25 cellular contexts compared by ENCODE assay signal in genomic region chr16:13343981-13344380, GRCh38.
DNase-seq lines count a peak whose midpoint lies in the region; ATAC-seq and TF ChIP-seq lines count a peak whose summit lies in the region.
"Had no signal": no experiment of that assay in that cellular context is flagged by ENCODE, and none has a peak within 500 bp of the region (broad histone marks: within the 10 kb centered on the region; RNA-seq: fewer than 3 reads in every experiment).

No MANE protein-coding gene starts in this region.

- H4K20me1 ChIP-seq in mammary epithelial cell (ENCODE audit: insufficient read depth, low read length) = no peaks in the 10 kb centered on the region
- H4K20me1 ChIP-seq: BLaER1 had no signal

- in situ Hi-C loops in mammary epithelial cell (cut with MboI; ENCODE audit: low sequenced_read_pairs in 2 of 2) = no loop called here

- H3K27me3 ChIP-seq in mammary epithelial cell (ENCODE audit: insufficient read depth, low read length) (no peaks in the 10 kb centered on the region), kidney epithelial cell (ENCODE audit: control insufficient read depth, insufficient read depth, low read length) (no peaks in the 10 kb centered on the region)
- H3K27me3 ChIP-seq: BLaER1 had no signal

- H3K9ac ChIP-seq in mammary epithelial cell (ENCODE audit: insufficient read depth, low read length) = no peak overlapping the region
- H3K9ac ChIP-seq: BLaER1 had no signal

- no peaks in the 10 kb centered on the region for H3K4me1 ChIP-seq in mammary epithelial cell (ENCODE audit: insufficient read depth, low read length)
- H3K4me1 ChIP-seq: BLaER1 had no signal

- dilution Hi-C loops in mammary epithelial cell (cut with HindIII; ENCODE audit: low sequenced_read_pairs) = no loop called here

- H3K36me3 ChIP-seq in mammary epithelial cell (ENCODE audit: insufficient read depth, low read length) (no peaks in the 10 kb centered on the region), kidney epithelial cell (ENCODE audit: control insufficient read depth, insufficient read depth, low read length) (no peaks in the 10 kb centered on the region)
- H3K36me3 ChIP-seq: BLaER1 had no signal

- ATAC-seq in HG03025 (IDR thresholded peaks at IDR 0.05; ENCODE audit: low FRiP score, unreplicated experiment) (no peak), HG03045 (IDR thresholded peaks at IDR 0.05; ENCODE audit: unreplicated experiment) (no peak)
- ATAC-seq: GM12878, Panc1 had no signal

- no peak overlapping the region for H2AFZ ChIP-seq in mammary epithelial cell (ENCODE audit: low read depth, low read length)

- TF ChIP-seq CTCF in mammary epithelial cell (conservative IDR thresholded peaks at IDR 0.05 in 1 of 2, IDR thresholded peaks at IDR 0.05 in 1 of 2; ENCODE audit: extremely low read depth in 1 of 2, insufficient read depth in 1 of 2, low read depth in 1 of 2, low read length in 2 of 2) = no peak
- TF ChIP-seq CTCF in kidney epithelial cell (IDR thresholded peaks at IDR 0.05; ENCODE audit: insufficient read depth, low read length, poor library complexity, severe bottlenecking) = no peak

- peak; percentile 42 for DNase-seq in A172 (ENCODE audit: low spot score)
- peak; percentile 15 for DNase-seq in LHCN-M2 (ENCODE audit: low read depth)
- DNase-seq in mammary epithelial cell = peak; percentile 74
- peak; percentile 47 for DNase-seq in kidney epithelial cell (ENCODE audit: low read depth)
- DNase-seq in NCI-H2171 treated with DMSO at 0.1 percent for 48 hours (lab: John Stamatoyannopoulos, UW) = no peak
- DNase-seq in GF-D8 (lab: John Stamatoyannopoulos, UW) = no peak
- DNase-seq: 8988T; CD4-positive, alpha-beta T cell; DMS53; H7; IMR-90; KG1; NCI-H1092; NCI-H1417 treated with DMSO at 0.1 percent for 48 hours; NCI-H1694 treated with DMSO at 0.1 percent for 48 hours; NCI-H2081; NCI-H226; NCI-H510A; NCI-H69; SHP77 treated with DMSO at 0.1 percent for 48 hours had no signal

- no peak overlapping the region for H3K4me2 ChIP-seq in mammary epithelial cell (ENCODE audit: insufficient read depth, low read depth, low read length)
- H3K4me2 ChIP-seq: BLaER1 had no signal

- no peak overlapping the region for H3K27ac ChIP-seq in mammary epithelial cell (ENCODE audit: insufficient read depth, low read depth, low read length)
- H3K27ac ChIP-seq: BLaER1 had no signal

- CTCF ChIA-PET in mammary epithelial cell (lab: Charles Lee; ENCODE audit: low non-redundant PET) = no interaction called here

- BruUV-seq in mammary epithelial cell (replicated peaks; lab: Mats Ljungman, UMichigan) = no TSS peak

- H3K79me2 ChIP-seq in mammary epithelial cell (ENCODE audit: insufficient read depth, low read length) = no peaks in the 10 kb centered on the region

- no peaks in the 10 kb centered on the region for H3K9me3 ChIP-seq in mammary epithelial cell (replicated peaks; ENCODE audit: insufficient read depth, low read length)
- H3K9me3 ChIP-seq: BLaER1 had no signal

- H3K4me3 ChIP-seq in mammary epithelial cell (replicated peaks in 1 of 3; ENCODE audit: insufficient read depth in 1 of 3, low read depth in 2 of 3, low read length in 3 of 3) (no peak overlapping the region), kidney epithelial cell (ENCODE audit: low read depth, low read length) (no peak overlapping the region)
- H3K4me3 ChIP-seq: BLaER1, GM12878 had no signal

- WGBS in mammary epithelial cell (ENCODE audit: low coverage, missing lambda C conversion rate) = 0% methylated on average over 2 of the region's 2 CpGs

- intact Hi-C loops in mammary epithelial cell (cut with micrococcal nuclease) = no loop called here

Comparison
In these comparisons a context has a peak if more than half of its experiments do, and no peak if none do; other contexts are left out.
1. DNase-seq: peak in A172 (single experiment), LHCN-M2 (single experiment), mammary epithelial cell (single experiment) and kidney epithelial cell (single experiment); none in NCI-H2171 treated with DMSO at 0.1 percent for 48 hours (single experiment) and GF-D8 (single experiment).